Comparison of ENCODE assay signal across 21 cellular contexts in genomic region chr6:527989-528673, GRCh38.
DNase-seq lines count a peak whose midpoint lies in the region; ATAC-seq lines count a peak whose summit lies in the region.
"Had no signal": no experiment of that assay in that cellular context is flagged by ENCODE, and none has a peak within 500 bp of the region (broad histone marks: within the 10 kb centered on the region; RNA-seq: fewer than 3 reads in every experiment).

No MANE protein-coding gene starts in this region.

- intact Hi-C loops in activated CD4-positive, alpha-beta memory T cell treated with anti-CD3 and anti-CD28 coated beads for 36 hours (cut with micrococcal nuclease) = loop anchor here (1.0 to 2.0 kb wide), 7 partner anchors 14 to 44 kb away; no protein-coding TSS in a partner anchor

- peak overlapping the region; percentile 43 for H3K27ac Mint-ChIP-seq in activated naive CD4-positive, alpha-beta T cell treated with anti-CD3 and anti-CD28 coated beads, Interleukin-2, amount 10 ng/mL, durations not matched to agents 7 days and 5 days
- peak overlapping the region; percentile 87 for H3K27ac Mint-ChIP-seq in activated CD4-positive, alpha-beta memory T cell treated with anti-CD3 and anti-CD28 coated beads for 36 hours
- peak overlapping the region; percentile 13 for H3K27ac Mint-ChIP-seq in central memory CD8-positive, alpha-beta T cell (ENCODE audit: low read depth)
- H3K27ac Mint-ChIP-seq: B cell; CD4-positive, alpha-beta T cell had no signal

- CTCF ChIA-PET in activated naive CD4-positive, alpha-beta T cell treated with anti-CD3 and anti-CD28 coated beads, Interleukin-2, amount 10 ng/mL, durations not matched to agents 7 days and 5 days (lab: Charles Lee) = no interaction called here
- CTCF ChIA-PET in activated CD4-positive, alpha-beta memory T cell treated with anti-CD3 and anti-CD28 coated beads for 36 hours (lab: Charles Lee) = interaction anchor here (1.1 kb wide), 1 partner anchor 25 kb away, joined by 3 read pairs; no protein-coding TSS in a partner anchor

- H3K36me3 Mint-ChIP-seq in activated naive CD4-positive, alpha-beta T cell treated with anti-CD3 and anti-CD28 coated beads, Interleukin-2, amount 10 ng/mL, durations not matched to agents 7 days and 5 days = peaks cover 30% of the 10 kb centered on the region
- peaks cover 29% of the 10 kb centered on the region for H3K36me3 Mint-ChIP-seq in activated CD4-positive, alpha-beta memory T cell treated with anti-CD3 and anti-CD28 coated beads for 36 hours
- peaks cover 12% of the 10 kb centered on the region for H3K36me3 Mint-ChIP-seq in central memory CD8-positive, alpha-beta T cell (ENCODE audit: insufficient read depth)

- no peak overlapping the region for H3K4me3 Mint-ChIP-seq in activated naive CD4-positive, alpha-beta T cell treated with anti-CD3 and anti-CD28 coated beads, Interleukin-2, amount 10 ng/mL, durations not matched to agents 7 days and 5 days
- H3K4me3 Mint-ChIP-seq in activated CD4-positive, alpha-beta memory T cell treated with anti-CD3 and anti-CD28 coated beads for 36 hours = peak overlapping the region; percentile 16
- H3K4me3 Mint-ChIP-seq in central memory CD8-positive, alpha-beta T cell = no peak overlapping the region
- H3K4me3 Mint-ChIP-seq: B cell; CD4-positive, alpha-beta T cell had no signal

- no peaks in the 10 kb centered on the region for H3K9me3 Mint-ChIP-seq in activated naive CD4-positive, alpha-beta T cell treated with anti-CD3 and anti-CD28 coated beads, Interleukin-2, amount 10 ng/mL, durations not matched to agents 7 days and 5 days
- H3K9me3 Mint-ChIP-seq in activated CD4-positive, alpha-beta memory T cell treated with anti-CD3 and anti-CD28 coated beads for 36 hours = no peaks in the 10 kb centered on the region
- no peaks in the 10 kb centered on the region for H3K9me3 Mint-ChIP-seq in central memory CD8-positive, alpha-beta T cell
- H3K9me3 Mint-ChIP-seq: CD4-positive, alpha-beta T cell had no signal

- peak; percentile 85 to 95 for ATAC-seq in activated CD4-positive, CD25-positive, alpha-beta regulatory T cell treated with anti-CD3 and anti-CD28 coated beads, Interleukin-2, amount 50 U/mL, for 24 hours
- ATAC-seq in central memory CD8-positive, alpha-beta T cell (replicated peaks; ENCODE audit: extremely low read depth, poor library complexity, severe bottlenecking) = no peak
- ATAC-seq in GM18861 (IDR thresholded peaks at IDR 0.05; ENCODE audit: unreplicated experiment) = no peak

- H3K4me1 Mint-ChIP-seq in activated naive CD4-positive, alpha-beta T cell treated with anti-CD3 and anti-CD28 coated beads, Interleukin-2, amount 10 ng/mL, durations not matched to agents 7 days and 5 days = peaks cover 11% of the 10 kb centered on the region
- H3K4me1 Mint-ChIP-seq in activated CD4-positive, alpha-beta memory T cell treated with anti-CD3 and anti-CD28 coated beads for 36 hours (ENCODE audit: low read depth) = peaks cover 30% of the 10 kb centered on the region
- H3K4me1 Mint-ChIP-seq in central memory CD8-positive, alpha-beta T cell = peaks cover 13% of the 10 kb centered on the region

- DNase-seq in activated CD4-positive, CD25-positive, alpha-beta regulatory T cell (lab: John Stamatoyannopoulos, UW) = no peak
- no peak for DNase-seq in activated naive CD4-positive, alpha-beta T cell treated with anti-CD3 and anti-CD28 coated beads, Interleukin-2, amount 10 ng/mL, durations not matched to agents 7 days and 5 days
- no peak for DNase-seq in activated naive CD4-positive, alpha-beta T cell treated with anti-CD3 and anti-CD28 coated beads, Interleukin-2, amount 50 U/mL, for 16 hours
- no peak for DNase-seq in activated CD4-positive, alpha-beta memory T cell treated with anti-CD3 and anti-CD28 coated beads for 36 hours
- no peak for DNase-seq in central memory CD8-positive, alpha-beta T cell (ENCODE audit: low spot score in 2 of 2)
- DNase-seq in stimulated activated CD4-positive, alpha-beta T cell treated with anti-CD3 and anti-CD28 coated beads, Interleukin-1b, Interleukin-23, amount 100 ng/mL, for 48 hours = no peak
- DNase-seq: Calu3; CD4-positive, alpha-beta T cell; DMS53; GM23248; KG1; NCI-H1417 treated with DMSO at 0.1 percent for 48 hours; NCI-H2029; NCI-H2171; NCI-H446; NCI-H69; NK-92 treated with Interleukin-12 subunit alpha and Interleukin-12 subunit beta, amount 100 ng/mL, for 24 hours; OCI-M1 had no signal

- POLR2A ChIA-PET in activated CD4-positive, alpha-beta memory T cell treated with anti-CD3 and anti-CD28 coated beads for 36 hours (lab: Charles Lee) = interaction anchor here (0.6 to 1.7 kb wide), 4 partner anchors 28 to 139 kb away, joined by 3 to 7 read pairs (median 3); no protein-coding TSS in a partner anchor

- no peaks in the 10 kb centered on the region for H3K27me3 Mint-ChIP-seq in activated naive CD4-positive, alpha-beta T cell treated with anti-CD3 and anti-CD28 coated beads, Interleukin-2, amount 10 ng/mL, durations not matched to agents 7 days and 5 days
- H3K27me3 Mint-ChIP-seq in activated CD4-positive, alpha-beta memory T cell treated with anti-CD3 and anti-CD28 coated beads for 36 hours = no peaks in the 10 kb centered on the region
- H3K27me3 Mint-ChIP-seq in central memory CD8-positive, alpha-beta T cell = no peaks in the 10 kb centered on the region
- H3K27me3 Mint-ChIP-seq: B cell; CD4-positive, alpha-beta T cell had no signal

Comparison
In these comparisons a context has a peak if more than half of its experiments do, and no peak if none do; other contexts are left out.
1. ATAC-seq: peak in activated CD4-positive, CD25-positive, alpha-beta regulatory T cell treated with anti-CD3 and anti-CD28 coated beads, Interleukin-2, amount 50 U/mL, for 24 hours (2 of 2); none in central memory CD8-positive, alpha-beta T cell (single experiment) and GM18861 (single experiment).
2. H3K27ac Mint-ChIP-seq: peak in every context shown above with its lines; median percentile 87 in activated CD4-positive, alpha-beta memory T cell treated with anti-CD3 and anti-CD28 coated beads for 36 hours; 43 in activated naive CD4-positive, alpha-beta T cell treated with anti-CD3 and anti-CD28 coated beads, Interleukin-2, amount 10 ng/mL, durations not matched to agents 7 days and 5 days; 13 in central memory CD8-positive, alpha-beta T cell.